Comparison of ENCODE assay signal across 8 cellular contexts in the genomic region with DNA sequence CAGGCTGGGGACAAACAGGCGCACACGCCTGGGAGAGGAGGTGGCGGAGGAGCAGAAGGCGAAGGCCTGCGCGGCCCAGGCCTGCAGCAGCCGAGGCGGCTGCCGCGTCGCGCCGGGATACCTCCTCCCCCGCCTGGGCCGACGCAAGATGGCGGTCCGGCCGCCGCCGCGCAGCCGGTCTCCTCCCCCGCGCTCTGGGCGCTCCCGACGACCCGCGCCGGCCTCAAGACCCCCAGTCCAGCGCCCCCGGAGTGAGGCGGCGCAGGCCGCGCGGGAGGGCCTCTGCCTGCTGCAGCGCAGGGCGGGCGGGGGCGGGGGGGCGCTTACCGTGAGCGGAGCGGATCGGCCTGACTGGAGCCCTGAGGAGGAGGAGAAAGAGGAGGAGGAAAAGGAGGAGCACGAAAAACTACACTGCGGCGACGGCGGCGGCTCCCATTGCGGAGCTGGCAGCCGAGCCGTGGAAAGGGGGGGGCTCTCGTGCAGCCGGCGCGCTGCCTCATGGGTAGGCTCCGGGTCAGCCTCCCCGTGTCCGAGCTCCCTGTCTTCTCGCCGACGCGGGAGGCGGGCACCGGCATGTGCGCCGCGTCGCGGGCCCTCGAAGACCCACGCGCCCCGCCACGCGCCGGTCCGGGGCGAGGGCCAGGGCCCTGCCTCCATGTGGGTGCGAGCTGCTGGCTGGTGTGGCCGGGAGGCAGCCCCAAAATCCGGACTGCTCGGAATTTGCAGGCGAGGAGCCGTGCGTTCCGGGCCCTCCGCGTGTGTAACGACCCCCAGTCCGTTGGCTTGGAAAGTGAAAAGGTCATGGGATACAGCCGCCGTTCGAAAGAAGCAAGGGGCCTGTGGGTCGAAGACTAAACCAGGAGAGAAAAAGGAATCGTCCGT. TPM values are rescaled to one million over a fixed set of nuclear protein-coding genes. Genes with fewer than 3 reads are reported as not detected.
DNase-seq lines count a peak whose midpoint lies in the region; ATAC-seq and TF ChIP-seq lines count a peak whose summit lies in the region.

A gene with protein sequence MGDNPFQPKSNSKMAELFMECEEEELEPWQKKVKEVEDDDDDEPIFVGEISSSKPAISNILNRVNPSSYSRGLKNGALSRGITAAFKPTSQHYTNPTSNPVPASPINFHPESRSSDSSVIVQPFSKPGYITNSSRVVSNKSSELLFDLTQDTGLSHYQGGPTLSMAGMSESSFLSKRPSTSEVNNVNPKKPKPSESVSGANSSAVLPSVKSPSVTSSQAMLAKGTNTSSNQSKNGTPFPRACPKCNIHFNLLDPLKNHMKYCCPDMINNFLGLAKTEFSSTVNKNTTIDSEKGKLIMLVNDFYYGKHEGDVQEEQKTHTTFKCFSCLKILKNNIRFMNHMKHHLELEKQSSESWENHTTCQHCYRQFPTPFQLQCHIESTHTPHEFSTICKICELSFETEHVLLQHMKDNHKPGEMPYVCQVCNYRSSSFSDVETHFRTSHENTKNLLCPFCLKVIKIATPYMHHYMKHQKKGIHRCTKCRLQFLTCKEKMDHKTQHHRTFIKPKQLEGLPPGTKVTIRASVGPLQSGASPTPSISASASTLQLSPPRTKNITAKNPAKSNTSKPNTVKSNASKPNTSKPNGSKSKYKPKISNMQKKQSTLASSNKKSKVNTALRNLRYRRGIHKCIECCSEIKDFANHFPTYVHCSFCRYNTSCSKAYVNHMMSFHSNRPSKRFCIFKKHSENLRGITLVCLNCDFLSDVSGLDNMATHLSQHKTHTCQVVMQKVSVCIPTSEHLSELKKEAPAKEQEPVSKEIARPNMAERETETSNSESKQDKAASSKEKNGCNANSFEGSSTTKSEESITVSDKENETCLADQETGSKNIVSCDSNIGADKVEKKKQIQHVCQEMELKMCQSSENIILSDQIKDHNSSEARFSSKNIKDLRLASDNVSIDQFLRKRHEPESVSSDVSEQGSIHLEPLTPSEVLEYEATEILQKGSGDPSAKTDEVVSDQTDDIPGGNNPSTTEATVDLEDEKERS (minus strand): TSS at position 379 of the 882 bp plus-strand sequence. CDS start 26,400 bp downstream, outside the sequence.

- TF ChIP-seq CTCF in type B pancreatic cell (conservative IDR thresholded peaks at IDR 0.05), result no peak

- DNase-seq in NCI-H1092 treated with DMSO at 0.1 percent for 48 hours (lab: John Stamatoyannopoulos, UW), result peak; percentile 84
- DNase-seq in SW480 (ENCODE audit: low spot score), result peak; percentile 82
- peak; percentile 57 for DNase-seq in activated naive CD8-positive, alpha-beta T cell treated with anti-CD3 and anti-CD28 coated beads, Interleukin-2, amount 50 U/mL, for 16 hours (ENCODE audit: low read depth, low spot score)
- peak; percentile 95 for DNase-seq in Right ventricle myocardium superior
- peak; percentile 81 to 97 (median 85) for DNase-seq in posterior cingulate gyrus
- peak; percentile 76 for DNase-seq in type B pancreatic cell (ENCODE audit: extremely low spot score, unreplicated experiment)

- peak within 1 kb of the TSS; percentile 96 for H3K27ac Mint-ChIP-seq in type B pancreatic cell

- H3K36me3 Mint-ChIP-seq in type B pancreatic cell, result no peaks in the 10 kb centered on the region

- H3K4me1 Mint-ChIP-seq in type B pancreatic cell (ENCODE audit: unreplicated experiment), result no peaks in the 10 kb centered on the region

- intact Hi-C loops in Right ventricle myocardium superior (cut with DNase I), result loop anchor here (10.0 kb wide), 1 partner anchor 151 kb away; no protein-coding TSS in a partner anchor
- intact Hi-C loops in posterior cingulate gyrus (cut with DNase I), result loop anchor here (2.0 kb wide), 1 partner anchor 153 kb away; no protein-coding TSS in a partner anchor

- peak within 1 kb of the TSS; percentile 91 for H3K4me3 Mint-ChIP-seq in type B pancreatic cell

- ATAC-seq in HG02571 (IDR thresholded peaks at IDR 0.05; ENCODE audit: unreplicated experiment) (peak; percentile 77), Right ventricle myocardium superior (ENCODE audit: poor library complexity) (peak; percentile 95)

- no peaks in the 10 kb centered on the region for H3K27me3 Mint-ChIP-seq in type B pancreatic cell

- no peaks in the 10 kb centered on the region for H3K9me3 Mint-ChIP-seq in type B pancreatic cell

- H3K4me3 ChIP-seq in GM08714 (ENCODE audit: low read length), result peak within 1 kb of the TSS; percentile 65

RNA-seq across cellular contexts. Expression of the gene that starts here (rescaled TPM):
- total RNA-seq in Right ventricle myocardium superior (21.1 TPM), type B pancreatic cell (ENCODE audit: low replicate concordance) (15.2 and 18.0 TPM in 2 replicates)

Comparison
In these comparisons a context has a peak if more than half of its experiments do, and no peak if none do; other contexts are left out.
1. Peak in every context shown above with its lines: DNase-seq, ATAC-seq and H3K4me3 ChIP-seq.